Comparison of ENCODE assay signal across 18 cellular contexts in the genomic region with DNA sequence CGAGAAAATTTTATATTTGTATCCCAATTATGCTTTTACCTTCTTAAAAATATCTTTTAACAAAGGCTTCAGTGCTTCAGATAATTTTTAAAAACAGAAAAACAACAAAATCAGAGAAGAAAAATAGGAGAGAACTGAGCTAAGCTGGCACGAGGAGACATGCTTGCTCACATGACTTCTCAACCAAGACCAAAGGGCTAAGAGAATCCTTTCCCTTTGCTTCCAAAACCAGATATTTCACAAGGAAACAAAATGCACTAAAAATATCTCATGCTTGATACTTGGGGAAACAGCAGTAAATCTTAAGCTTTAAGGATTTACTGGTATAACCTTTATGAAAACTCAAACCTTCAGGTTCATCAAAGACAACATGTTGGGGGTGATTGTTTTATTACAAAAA. TPM values are rescaled to one million over a fixed set of nuclear protein-coding genes. Genes with fewer than 3 reads are reported as not detected.
DNase-seq lines count a peak whose midpoint lies in the region; ATAC-seq and TF ChIP-seq lines count a peak whose summit lies in the region.
"Had no signal": no experiment of that assay in that cellular context is flagged by ENCODE, and none has a peak within 500 bp of the region (broad histone marks: within the 10 kb centered on the region; RNA-seq: fewer than 3 reads in every experiment).

No MANE protein-coding gene starts in this region.

- CTCF ChIA-PET in CD4-positive, alpha-beta memory T cell (lab: Charles Lee; ENCODE audit: partially characterized antibody): interaction anchor here (1.6 to 10.0 kb wide), 3 partner anchors 43 to 114 kb away, joined by 3 to 224 read pairs (median 203); a partner anchor contains a TSS

- intact Hi-C loops in CD4-positive, alpha-beta memory T cell (cut with micrococcal nuclease): no loop called here
- intact Hi-C loops in testis (cut with DNase I; ENCODE audit: low total_unique reads): loop anchor here (10.0 kb wide), 1 partner anchor 110 kb away; no protein-coding TSS in a partner anchor

- H3K27ac Mint-ChIP-seq in CD4-positive, alpha-beta memory T cell: peak overlapping the region in 6 of 7 donors; percentile 57 to 95 (median 74)
- H3K27ac Mint-ChIP-seq in activated T-helper 17 cell treated with anti-CD3 and anti-CD28 coated beads, Interleukin-2, amount 50 U/mL, for 72 hours: peak overlapping the region; percentile 66
- peak overlapping the region; percentile 47 for H3K27ac Mint-ChIP-seq in mesothelial cell of epicardium
- H3K27ac Mint-ChIP-seq: activated naive CD4-positive, alpha-beta T cell treated with anti-CD3 and anti-CD28 coated beads, Interleukin-2, amount 10 ng/mL, durations not matched to agents 7 days and 5 days had no signal

- H3K9me3 Mint-ChIP-seq in CD4-positive, alpha-beta memory T cell: no peaks in the 10 kb centered on the region
- H3K9me3 Mint-ChIP-seq in activated T-helper 17 cell treated with anti-CD3 and anti-CD28 coated beads, Interleukin-2, amount 50 U/mL, for 72 hours: no peaks in the 10 kb centered on the region
- H3K9me3 Mint-ChIP-seq in mesothelial cell of epicardium: no peaks in the 10 kb centered on the region
- H3K9me3 Mint-ChIP-seq: activated naive CD4-positive, alpha-beta T cell treated with anti-CD3 and anti-CD28 coated beads, Interleukin-2, amount 10 ng/mL, durations not matched to agents 7 days and 5 days had no signal

- H3K27ac ChIP-seq in CD4-positive, alpha-beta memory T cell (ENCODE audit: low read depth, low read length): no peak overlapping the region
- peak overlapping the region; percentile 40 to 74 for H3K27ac ChIP-seq in testis

- H3K36me3 ChIP-seq in CD4-positive, alpha-beta memory T cell (ENCODE audit: insufficient read depth, low read length): peaks cover 51% of the 10 kb centered on the region
- no peaks in the 10 kb centered on the region for H3K36me3 ChIP-seq in testis (ENCODE audit: low read depth, missing control alignments)
- no peaks in the 10 kb centered on the region for H3K36me3 ChIP-seq in HAP-1 (replicated peaks)
- H3K36me3 ChIP-seq: MG63 had no signal

- in situ Hi-C loops in HAP-1 (cut with MboI; ENCODE audit: low sequenced_read_pairs): no loop called here

- peaks cover 26 to 81% (median 56%) of the 10 kb centered on the region in 4 donors for H3K4me1 Mint-ChIP-seq in CD4-positive, alpha-beta memory T cell
- peaks cover 24% of the 10 kb centered on the region for H3K4me1 Mint-ChIP-seq in activated T-helper 17 cell treated with anti-CD3 and anti-CD28 coated beads, Interleukin-2, amount 50 U/mL, for 72 hours
- peaks cover 20% of the 10 kb centered on the region for H3K4me1 Mint-ChIP-seq in mesothelial cell of epicardium

- no peak for DNase-seq in CD4-positive, alpha-beta memory T cell
- DNase-seq in mesothelial cell of epicardium (ENCODE audit: low spot score in 2 of 2, unreplicated experiment in 2 of 2) (no peak), testis (no peak), HAP-1 (ENCODE audit: low spot score in 2 of 2) (no peak), NCI-H748 treated with DMSO at 0.1 percent for 48 hours (lab: John Stamatoyannopoulos, UW) (no peak)
- DNase-seq: activated naive CD4-positive, alpha-beta T cell treated with anti-CD3 and anti-CD28 coated beads, Interleukin-2, amount 10 ng/mL, durations not matched to agents 7 days and 5 days; activated T-cell treated with anti-CD3 and anti-CD28 coated beads, Interleukin-2, amount 50 U/mL, for 48 hours; Caco-2; cerebellar nuclear complex; MG63; NCI-H1436 treated with DMSO at 0.1 percent for 48 hours; NCI-H526; nucleus accumbens; T1000 had no signal

- WGBS in testis, 2 donors: 54% methylated on average over 2 of the region's 2 CpGs

- peaks cover 52% of the 10 kb centered on the region for H3K4me1 ChIP-seq in CD4-positive, alpha-beta memory T cell (ENCODE audit: insufficient read depth, low read length)
- H3K4me1 ChIP-seq in testis (peaks cover 33% of the 10 kb centered on the region), HAP-1 (no peaks in the 10 kb centered on the region)
- H3K4me1 ChIP-seq: Caco-2 had no signal

- H3K4me3 Mint-ChIP-seq in CD4-positive, alpha-beta memory T cell: no peak overlapping the region
- no peak overlapping the region for H3K4me3 Mint-ChIP-seq in activated T-helper 17 cell treated with anti-CD3 and anti-CD28 coated beads, Interleukin-2, amount 50 U/mL, for 72 hours
- no peak overlapping the region for H3K4me3 Mint-ChIP-seq in mesothelial cell of epicardium
- H3K4me3 Mint-ChIP-seq: activated naive CD4-positive, alpha-beta T cell treated with anti-CD3 and anti-CD28 coated beads, Interleukin-2, amount 10 ng/mL, durations not matched to agents 7 days and 5 days had no signal

- no peaks in the 10 kb centered on the region for H3K9me3 ChIP-seq in CD4-positive, alpha-beta memory T cell (ENCODE audit: control insufficient read depth in 1 of 2, low read length in 2 of 2)
- H3K9me3 ChIP-seq in testis: no peaks in the 10 kb centered on the region
- no peaks in the 10 kb centered on the region for H3K9me3 ChIP-seq in HAP-1
- H3K9me3 ChIP-seq: Caco-2, MG63 had no signal

- no peak overlapping the region for H3K4me3 ChIP-seq in CD4-positive, alpha-beta memory T cell (ENCODE audit: low read length in 2 of 2)
- H3K4me3 ChIP-seq in testis: no peak overlapping the region
- H3K4me3 ChIP-seq in HAP-1: no peak overlapping the region
- H3K4me3 ChIP-seq: lung, MG63 had no signal

- H3K27me3 ChIP-seq in CD4-positive, alpha-beta memory T cell (ENCODE audit: insufficient read depth, low read length): no peaks in the 10 kb centered on the region
- H3K27me3 ChIP-seq in testis (no peaks in the 10 kb centered on the region), HAP-1 (ENCODE audit: low read depth) (no peaks in the 10 kb centered on the region)
- H3K27me3 ChIP-seq: MG63 had no signal

- POLR2A ChIA-PET in CD4-positive, alpha-beta memory T cell (lab: Charles Lee; ENCODE audit: partially characterized antibody): interaction anchor here (1.6 to 8.1 kb wide), 3 partner anchors 59 to 83 kb away, joined by 3 to 108 read pairs (median 6); a partner anchor contains a TSS

- no peak for ATAC-seq in activated T-helper 17 cell treated with anti-CD3 and anti-CD28 coated beads, Interleukin-2, amount 50 U/mL, for 72 hours (replicated peaks)
- no peak for ATAC-seq in HG02973 (IDR thresholded peaks at IDR 0.05; ENCODE audit: unreplicated experiment)
- ATAC-seq: SK-N-SH treated with all-trans-retinoic acid at 6 μM for 48 hours had no signal

- no peaks in the 10 kb centered on the region for H3K27me3 Mint-ChIP-seq in CD4-positive, alpha-beta memory T cell
- no peaks in the 10 kb centered on the region for H3K27me3 Mint-ChIP-seq in activated T-helper 17 cell treated with anti-CD3 and anti-CD28 coated beads, Interleukin-2, amount 50 U/mL, for 72 hours
- no peaks in the 10 kb centered on the region for H3K27me3 Mint-ChIP-seq in mesothelial cell of epicardium (ENCODE audit: low read depth)
- H3K27me3 Mint-ChIP-seq: activated naive CD4-positive, alpha-beta T cell treated with anti-CD3 and anti-CD28 coated beads, Interleukin-2, amount 10 ng/mL, durations not matched to agents 7 days and 5 days had no signal

- no peak for TF ChIP-seq CTCF in mesothelial cell of epicardium (IDR thresholded peaks at IDR 0.05; ENCODE audit: unreplicated experiment)
- TF ChIP-seq CTCF in testis (IDR thresholded peaks at IDR 0.05): no peak

- no peak for TF ChIP-seq POLR2A in testis (IDR thresholded peaks at IDR 0.05)

- peaks cover 40 to 70% of the 10 kb centered on the region in 2 donors for H3K36me3 Mint-ChIP-seq in CD4-positive, alpha-beta memory T cell
- peaks cover 43% of the 10 kb centered on the region for H3K36me3 Mint-ChIP-seq in activated T-helper 17 cell treated with anti-CD3 and anti-CD28 coated beads, Interleukin-2, amount 50 U/mL, for 72 hours (ENCODE audit: low read depth)
- peaks cover 18% of the 10 kb centered on the region for H3K36me3 Mint-ChIP-seq in mesothelial cell of epicardium

RNA-seq across cellular contexts. Expression of a gene that starts 58.4 kb away (rescaled TPM):
- total RNA-seq in CD4-positive, alpha-beta memory T cell: 100 to 1,000 TPM in 1 of 2 experiments, 10 to 100 TPM in 1; 95.5 to 103 TPM
- 10 to 100 TPM; 18.9 to 23.7 TPM for polyA plus RNA-seq in CD4-positive, alpha-beta memory T cell
- 10 to 100 TPM; 32.3 to 38.9 TPM for total RNA-seq in activated T-helper 17 cell treated with anti-CD3 and anti-CD28 coated beads, Interleukin-2, amount 50 U/mL, for 72 hours
- 41.7 to 44.6 TPM (median 42.4 TPM) in 3 replicates for total RNA-seq in mesothelial cell of epicardium
- 10 to 100 TPM; 79.3 to 94.7 TPM for total RNA-seq in testis
- polyA plus RNA-seq in testis (ENCODE audit: insufficient read depth, low read depth, low replicate concordance): 31.0 TPM
